In genomic region chr6:45367999-45368398, GRCh38 we compare ENCODE assay signal across 1 cellular context.
TF ChIP-seq lines count a peak whose summit lies in the region.

No MANE protein-coding gene starts in this region.

TF ChIP-seq in GM23338, 12 proteins besides CTCF, POLR2A, EP300 and RAD21 (continued from another document):
- TF ChIP-seq ZNF462 (CRISPR knock-in tag; IDR thresholded peaks at IDR 0.05) (no peak), NANOG (IDR thresholded peaks at IDR 0.05; ENCODE audit: borderline replicate concordance) (no peak), EZH2 (IDR thresholded peaks at IDR 0.05; ENCODE audit: low read depth, unreplicated experiment) (no peak), EZH2phosphoT487 (IDR thresholded peaks at IDR 0.05; ENCODE audit: unreplicated experiment) (no peak), ZNF114 (CRISPR knock-in tag; IDR thresholded peaks at IDR 0.05) (no peak), ETS1 (IDR thresholded peaks at IDR 0.05) (no peak), REST (IDR thresholded peaks at IDR 0.05; ENCODE audit: unreplicated experiment) (no peak)
TF ChIP-seq in GM23338: peak in this region for 0.
